ENCODE assay signal across 8 cellular contexts in genomic region chr16:22190169-22191088, GRCh38. TPM values are rescaled to one million over a fixed set of nuclear protein-coding genes. Genes with fewer than 3 reads are reported as not detected.
DNase-seq lines count a peak whose midpoint lies in the region; ATAC-seq and TF ChIP-seq lines count a peak whose summit lies in the region.

No MANE protein-coding gene starts in this region.

- peak; percentile 98 to 99 (median 99) for DNase-seq in NCI-H1417 (lab: John Stamatoyannopoulos, UW)
- peak; percentile 99 for DNase-seq in activated naive CD8-positive, alpha-beta T cell treated with anti-CD3 and anti-CD28 coated beads, Interleukin-2, amount 50 U/mL, for 24 hours
- DNase-seq in Right ventricle myocardium superior: peak; percentile 100
- peak; percentile 99 to 100 for DNase-seq in trophoblast cell
- peak; percentile 100 for DNase-seq in transverse colon

- no CpG with 5 or more reads among the region's 79 CpGs for WGBS in trophoblast cell (ENCODE audit: extremely low coverage, insufficient coverage, insufficient read length)
- WGBS in transverse colon (ENCODE audit: low coverage in 1 of 2), 2 donors: 0 to 1% methylated on average over 4 to 46 of the region's 79 CpGs

- peaks cover 60% of the 10 kb centered on the region for H3K4me1 Mint-ChIP-seq in activated naive CD8-positive, alpha-beta T cell treated with anti-CD3 and anti-CD28 coated beads, Interleukin-2, amount 50 U/mL, for 24 hours

- H3K27me3 ChIP-seq in SU-DHL-6 (ENCODE audit: low read length) (no peaks in the 10 kb centered on the region), trophoblast cell (ENCODE audit: insufficient read depth, low read length) (no peaks in the 10 kb centered on the region), transverse colon (no peaks in the 10 kb centered on the region)

- no peaks in the 10 kb centered on the region for H3K79me2 ChIP-seq in SU-DHL-6 (ENCODE audit: insufficient read depth, low read length)
- no peaks in the 10 kb centered on the region for H3K79me2 ChIP-seq in trophoblast cell (ENCODE audit: control insufficient read depth, insufficient read depth, low read length, poor library complexity)

- H2BK12ac ChIP-seq in trophoblast cell (ENCODE audit: low read length): no peak overlapping the region

- H2AFZ ChIP-seq in SU-DHL-6 (ENCODE audit: low read depth, low read length, severe bottlenecking) (peak overlapping the region; percentile 93), trophoblast cell (ENCODE audit: insufficient read depth, low read length, poor library complexity) (peak overlapping the region; percentile 91)

- H3K4ac ChIP-seq in trophoblast cell (ENCODE audit: low read depth, low read length): no peak overlapping the region

- H3K9ac ChIP-seq in SU-DHL-6 (ENCODE audit: low read length) (peak overlapping the region; percentile 57), trophoblast cell (ENCODE audit: low read length) (peak overlapping the region; percentile 2)

- H3K36me3 ChIP-seq in SU-DHL-6 (ENCODE audit: low read length) (no peaks in the 10 kb centered on the region), trophoblast cell (ENCODE audit: control insufficient read depth in 1 of 2, insufficient read depth in 2 of 2, low read length in 2 of 2) (no peaks in the 10 kb centered on the region), transverse colon (no peaks in the 10 kb centered on the region)

- no peak overlapping the region for H4K91ac ChIP-seq in trophoblast cell (ENCODE audit: low read depth, low read length)

- peak overlapping the region; percentile 55 for H3K14ac ChIP-seq in trophoblast cell (ENCODE audit: low read length)

- TF ChIP-seq CTCF in GM12875 (IDR thresholded peaks at IDR 0.05; ENCODE audit: borderline replicate concordance, insufficient read depth, low read depth, low read length) (no peak), SU-DHL-6 (IDR thresholded peaks at IDR 0.05; ENCODE audit: insufficient read depth, low read length, poor library complexity, severe bottlenecking) (no peak), transverse colon (IDR thresholded peaks at IDR 0.05) (no peak)

- H3K4me3 Mint-ChIP-seq in activated naive CD8-positive, alpha-beta T cell treated with anti-CD3 and anti-CD28 coated beads, Interleukin-2, amount 50 U/mL, for 24 hours: peak overlapping the region; percentile 91

- H3K23ac ChIP-seq in trophoblast cell (ENCODE audit: low read length): no peak overlapping the region

- no peaks in the 10 kb centered on the region for H3K27me3 Mint-ChIP-seq in activated naive CD8-positive, alpha-beta T cell treated with anti-CD3 and anti-CD28 coated beads, Interleukin-2, amount 50 U/mL, for 24 hours

- H3K4me1 ChIP-seq in trophoblast cell (ENCODE audit: control insufficient read depth in 1 of 2, insufficient read depth in 2 of 2, low read length in 2 of 2) (peaks cover 2% of the 10 kb centered on the region in 2 experiments), transverse colon (peaks cover 14 to 48% (median 26%) of the 10 kb centered on the region in 4 donors)

- H3K27ac ChIP-seq in SU-DHL-6 (ENCODE audit: low read depth, low read length) (peak overlapping the region; percentile 39; the same call in 1 of the 2 replicates), trophoblast cell (ENCODE audit: low read depth, low read length) (peak overlapping the region; percentile 74), transverse colon (peak overlapping the region; percentile 89 to 99 (median 96))

- H2BK5ac ChIP-seq in trophoblast cell (ENCODE audit: low read depth, low read length, poor library complexity): no peak overlapping the region

- H3K36me3 Mint-ChIP-seq in activated naive CD8-positive, alpha-beta T cell treated with anti-CD3 and anti-CD28 coated beads, Interleukin-2, amount 50 U/mL, for 24 hours (ENCODE audit: low read depth): no peaks in the 10 kb centered on the region

- H3K4me2 ChIP-seq in SU-DHL-6 (ENCODE audit: low read depth, low read length, poor library complexity, severe bottlenecking): peak overlapping the region; percentile 93
- peak overlapping the region; percentile 94 for H3K4me2 ChIP-seq in trophoblast cell (ENCODE audit: low read length)

- peak overlapping the region; percentile 48 for H3K18ac ChIP-seq in trophoblast cell (ENCODE audit: low read length)

- in situ Hi-C loops in transverse colon (cut with MboI; ENCODE audit: low pct_ligation_motif_present in 1 of 4, low pct_unique_long_range_greater_than_20kb in 1 of 4, low sequenced_read_pairs in 3 of 4): no loop called here

- H2BK120ac ChIP-seq in trophoblast cell (ENCODE audit: insufficient read depth, low read length, poor library complexity): no peak overlapping the region

- peaks cover 6% of the 10 kb centered on the region for H3K9me3 Mint-ChIP-seq in activated naive CD8-positive, alpha-beta T cell treated with anti-CD3 and anti-CD28 coated beads, Interleukin-2, amount 50 U/mL, for 24 hours

- peaks cover 5% of the 10 kb centered on the region; the same call in 1 of the 2 replicates for H3F3A ChIP-seq in SU-DHL-6 (ENCODE audit: insufficient read depth)

- H3K9me2 ChIP-seq in SU-DHL-6 (replicated peaks; ENCODE audit: insufficient read depth, low read length): no peaks in the 10 kb centered on the region

- H3K79me1 ChIP-seq in trophoblast cell (ENCODE audit: low read length): peaks cover 7% of the 10 kb centered on the region

- intact Hi-C loops in Right ventricle myocardium superior (cut with DNase I) (no loop called here), transverse colon (cut with DNase I; ENCODE audit: low total_unique reads) (no loop called here)

- H2AK5ac ChIP-seq in trophoblast cell (ENCODE audit: low read length): no peak overlapping the region

- H4K12ac ChIP-seq in trophoblast cell (ENCODE audit: low read depth, low read length): no peak overlapping the region

- peak; percentile 92 for TF ChIP-seq POLR2A in transverse colon (IDR thresholded peaks at IDR 0.05)

- peak; percentile 63 for ATAC-seq in HG02763 (IDR thresholded peaks at IDR 0.05; ENCODE audit: unreplicated experiment)
- ATAC-seq in activated naive CD8-positive, alpha-beta T cell treated with anti-CD3 and anti-CD28 coated beads, Interleukin-2, amount 50 U/mL, for 24 hours: peak; percentile 65
- peak; percentile 81 for ATAC-seq in Right ventricle myocardium superior (ENCODE audit: poor library complexity)

- peak overlapping the region; percentile 99 for H3K27ac Mint-ChIP-seq in activated naive CD8-positive, alpha-beta T cell treated with anti-CD3 and anti-CD28 coated beads, Interleukin-2, amount 50 U/mL, for 24 hours

- no peak for TF ChIP-seq EP300 in transverse colon (IDR thresholded peaks at IDR 0.05; ENCODE audit: low read depth)

- H4K8ac ChIP-seq in trophoblast cell (ENCODE audit: low read depth, low read length): peak overlapping the region; percentile 24

- H3K9me3 ChIP-seq in SU-DHL-6 (ENCODE audit: insufficient read depth, low read length): no peaks in the 10 kb centered on the region
- H3K9me3 ChIP-seq in trophoblast cell (ENCODE audit: insufficient read depth, low read depth, low read length): peaks cover 1% of the 10 kb centered on the region
- no peaks in the 10 kb centered on the region for H3K9me3 ChIP-seq in transverse colon

- no peaks in the 10 kb centered on the region for H4K20me1 ChIP-seq in SU-DHL-6 (ENCODE audit: low read depth, low read length)

- H3K4me3 ChIP-seq in GM12875 (ENCODE audit: low read depth, low read length) (peak overlapping the region; percentile 53), SU-DHL-6 (ENCODE audit: insufficient read depth, low read length, poor library complexity, severe bottlenecking) (peak overlapping the region; percentile 66), trophoblast cell (ENCODE audit: low read depth, low read length) (peak overlapping the region; percentile 82), transverse colon (peak overlapping the region; percentile 39 to 70 (median 64))

RNA-seq across cellular contexts. Expression of gene EEF2K, which starts 15.6 kb away (rescaled TPM):
- 26.4 TPM for total RNA-seq in Right ventricle myocardium superior
- 6.4 and 6.7 TPM in 2 replicates for polyA plus RNA-seq in trophoblast cell (2013)
- 100 to 1,000 TPM in 1 of 4 donors, 10 to 100 TPM in 3; 22.2 to 223 (median 50.1) TPM for total RNA-seq in transverse colon

RNA-seq across cellular contexts. Expression of gene SDR42E2, which starts 28.1 kb away (rescaled TPM):
- total RNA-seq in Right ventricle myocardium superior (not detected), transverse colon (not detected)
- 0.04 TPM in 1 of 2 replicates, not detected in the other for polyA plus RNA-seq in trophoblast cell (2013)

Comparison
In these comparisons a context has a peak if more than half of its experiments do, and no peak if none do; other contexts are left out.
1. Peak in every context shown above with its lines: DNase-seq, ATAC-seq, H3K4me3 ChIP-seq and H3K27ac ChIP-seq.
2. H3K27ac ChIP-seq: peak in every context shown above with its lines; median percentile 96 in transverse colon; 74 in trophoblast cell; 39 in SU-DHL-6.